ENCODE assay signal across 8 cellular contexts in the genomic region with DNA sequence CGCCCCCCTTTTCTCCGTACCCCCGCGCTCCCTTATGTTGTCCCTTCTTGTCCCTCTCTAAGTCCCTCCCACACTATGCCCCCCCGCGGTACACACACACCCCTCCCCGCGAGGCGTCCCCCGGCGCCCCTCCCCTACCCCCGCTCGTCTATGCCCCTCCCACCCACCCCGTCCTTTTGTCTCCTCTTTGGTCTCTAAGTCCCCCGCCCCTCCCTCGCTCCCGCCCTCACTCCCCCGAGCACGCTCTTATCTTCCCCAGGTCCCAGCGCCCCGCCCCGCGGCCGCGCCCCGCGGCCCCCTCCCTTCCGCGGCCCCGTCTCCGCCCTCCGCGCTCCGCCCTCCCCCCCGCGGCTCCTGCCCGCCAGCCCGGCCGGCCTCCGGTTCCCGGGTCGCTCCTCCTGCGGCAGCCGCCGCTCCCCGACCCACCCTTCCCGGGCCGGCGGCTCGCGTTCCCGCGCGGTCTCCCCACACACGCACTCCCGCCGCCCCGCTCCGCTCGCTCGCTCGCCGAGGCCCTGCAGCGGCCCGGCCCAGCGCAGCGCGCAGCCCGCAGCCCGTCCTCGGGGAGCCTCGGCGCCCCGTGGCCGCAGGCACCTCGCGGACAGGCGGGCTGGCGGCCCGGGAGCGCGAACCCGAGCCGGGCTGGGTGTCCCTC. TPM values are rescaled to one million over a fixed set of nuclear protein-coding genes. Genes with fewer than 3 reads are reported as not detected.
DNase-seq lines count a peak whose midpoint lies in the region; ATAC-seq lines count a peak whose summit lies in the region.

No MANE protein-coding gene starts in this region.

- peak; percentile 42 for ATAC-seq in GM18519 (IDR thresholded peaks at IDR 0.05; ENCODE audit: low FRiP score, unreplicated experiment)
- ATAC-seq in HG03432 (IDR thresholded peaks at IDR 0.05; ENCODE audit: unreplicated experiment): peak; percentile 57

- peak; percentile 53 for DNase-seq in A172 (ENCODE audit: low spot score)
- DNase-seq in NOMO-1 treated with dmso at 0.1 percent for 144 hours (lab: John Stamatoyannopoulos, UW; ENCODE audit: unreplicated experiment): peak; percentile 54
- DNase-seq in activated CD8-positive, alpha-beta memory T cell treated with anti-CD3 and anti-CD28 coated beads, Interleukin-2, amount 50 U/mL, for 48 hours: peak; percentile 73
- peak; percentile 64 for DNase-seq in epidermal melanocyte (ENCODE audit: insufficient read length, low spot score)
- DNase-seq in middle frontal gyrus (ENCODE audit: extremely low spot score, low spot score): peak; percentile 5
- peak; percentile 50 to 65 for DNase-seq in stimulated activated CD8-positive, alpha-beta memory T cell treated with anti-CD3 and anti-CD28 coated beads, Interleukin-15, amount 100 ng/mL, for 48 hours (ENCODE audit: low read depth in 2 of 2)

RNA-seq across cellular contexts. Expression of a gene that starts 26.3 kb away (rescaled TPM):
- total RNA-seq in A172 (2014; rRNA removed; shearing (Covaris generic)): 15.8 and 16.1 TPM in 2 replicates

RNA-seq across cellular contexts. Expression of a gene that starts 50.2 kb away (rescaled TPM):
- total RNA-seq in A172 (2014; rRNA removed; shearing (Covaris generic)): 0.48 and 0.74 TPM in 2 replicates

Comparison
In these comparisons a context has a peak if more than half of its experiments do, and no peak if none do; other contexts are left out.
1. Peak in every context shown above with its lines: DNase-seq and ATAC-seq.
2. DNase-seq: peak in every context shown above with its lines; median percentile 73 in activated CD8-positive, alpha-beta memory T cell treated with anti-CD3 and anti-CD28 coated beads, Interleukin-2, amount 50 U/mL, for 48 hours; 64 in epidermal melanocyte; 58 in stimulated activated CD8-positive, alpha-beta memory T cell treated with anti-CD3 and anti-CD28 coated beads, Interleukin-15, amount 100 ng/mL, for 48 hours; 54 in NOMO-1 treated with dmso at 0.1 percent for 144 hours; 53 in A172; 5 in middle frontal gyrus.